In the genomic region with DNA sequence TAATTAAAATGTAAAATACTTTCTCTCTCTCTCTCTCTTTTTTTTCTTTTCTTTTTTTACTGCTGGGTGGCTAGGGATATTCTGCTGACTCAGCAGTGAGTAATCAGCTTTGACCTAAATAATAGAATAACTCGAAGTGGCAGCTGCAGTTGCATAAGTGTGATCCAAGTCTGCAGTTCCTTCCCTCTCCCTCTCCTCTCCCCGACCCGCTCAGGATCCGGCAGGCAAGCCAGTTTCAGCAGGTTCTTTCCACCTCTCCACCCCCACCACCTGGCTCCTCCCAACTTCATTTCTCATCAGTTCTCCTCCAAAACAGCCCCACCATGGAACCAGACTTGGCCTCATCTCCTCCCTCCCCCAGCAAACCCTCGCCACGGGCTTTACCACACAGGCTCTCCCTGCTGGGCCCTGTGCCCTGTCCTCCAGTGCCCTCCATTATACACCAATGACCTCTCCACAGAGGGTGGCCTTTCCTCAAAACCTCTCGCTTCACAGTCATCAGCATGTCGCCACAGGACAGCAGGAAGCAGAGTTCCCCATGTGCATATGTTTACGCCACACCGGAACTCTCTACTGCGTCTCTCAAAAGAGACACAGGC, we compare ENCODE assay signal across 9 cellular contexts. TPM values are rescaled to one million over a fixed set of nuclear protein-coding genes. Genes with fewer than 3 reads are reported as not detected.
DNase-seq lines count a peak whose midpoint lies in the region; ATAC-seq and TF ChIP-seq lines count a peak whose summit lies in the region.
"Had no signal": no experiment of that assay in that cellular context is flagged by ENCODE, and none has a peak within 500 bp of the region (broad histone marks: within the 10 kb centered on the region; RNA-seq: fewer than 3 reads in every experiment).

No MANE protein-coding gene starts in this region.

- POLR2A ChIA-PET in activated CD4-positive, alpha-beta T cell treated with anti-CD3 and anti-CD28 coated beads for 36 hours (lab: Charles Lee) = interaction anchor here (0.6 kb wide), 1 partner anchor 9 kb away, joined by 6 read pairs; no protein-coding TSS in a partner anchor

- no peaks in the 10 kb centered on the region for H3K36me3 Mint-ChIP-seq in activated CD4-positive, alpha-beta T cell treated with anti-CD3 and anti-CD28 coated beads for 36 hours (ENCODE audit: low read depth)

- DNase-seq in G401 (ENCODE audit: low spot score) = peak; percentile 75
- DNase-seq in SW480 (ENCODE audit: low spot score) = peak; percentile 36
- peak; percentile 80 for DNase-seq in fibroblast of villous mesenchyme (ENCODE audit: low read depth)
- peak; percentile 73 for DNase-seq in non-pigmented ciliary epithelial cell (ENCODE audit: low read depth)
- no peak for DNase-seq in NCI-H2107 (lab: John Stamatoyannopoulos, UW)
- DNase-seq in activated CD4-positive, alpha-beta T cell treated with anti-CD3 and anti-CD28 coated beads for 36 hours = no peak
- no peak for DNase-seq in activated CD4-positive, alpha-beta T cell treated with anti-CD3 and anti-CD28 coated beads for 48 hours

- CTCF ChIA-PET in activated CD4-positive, alpha-beta T cell treated with anti-CD3 and anti-CD28 coated beads for 36 hours (lab: Charles Lee) = interaction anchor here (1.0 kb wide), 1 partner anchor 18 kb away, joined by 3 read pairs; no protein-coding TSS in a partner anchor

- no peak overlapping the region for H3K27ac Mint-ChIP-seq in activated CD4-positive, alpha-beta T cell treated with anti-CD3 and anti-CD28 coated beads for 36 hours

- intact Hi-C loops in activated CD4-positive, alpha-beta T cell treated with anti-CD3 and anti-CD28 coated beads for 36 hours (cut with DNase I, micrococcal nuclease) = no loop called here

- no peak overlapping the region for H3K4me3 ChIP-seq in fibroblast of villous mesenchyme (ENCODE audit: low read depth, low read length)
- H3K4me3 ChIP-seq: HAP-1 had no signal

- no peaks in the 10 kb centered on the region for H3K9me3 Mint-ChIP-seq in activated CD4-positive, alpha-beta T cell treated with anti-CD3 and anti-CD28 coated beads for 36 hours (ENCODE audit: low read depth)

- no peak for ATAC-seq in activated CD4-positive, alpha-beta T cell treated with anti-CD3 and anti-CD28 coated beads for 36 hours
- no peak for ATAC-seq in HG03095 (IDR thresholded peaks at IDR 0.05; ENCODE audit: unreplicated experiment)

- no peaks in the 10 kb centered on the region for H3K27me3 Mint-ChIP-seq in activated CD4-positive, alpha-beta T cell treated with anti-CD3 and anti-CD28 coated beads for 36 hours

- H3K4me1 Mint-ChIP-seq in activated CD4-positive, alpha-beta T cell treated with anti-CD3 and anti-CD28 coated beads for 36 hours = peaks cover 7% of the 10 kb centered on the region

- H3K4me3 Mint-ChIP-seq in activated CD4-positive, alpha-beta T cell treated with anti-CD3 and anti-CD28 coated beads for 36 hours = no peak overlapping the region

- no peak for TF ChIP-seq CTCF in fibroblast of villous mesenchyme (IDR thresholded peaks at IDR 0.05; ENCODE audit: insufficient read depth, low read depth, low read length)

- in situ Hi-C loops in G401 (cut with HindIII; ENCODE audit: low sequenced_read_pairs) = no loop called here

RNA-seq across cellular contexts. Expression of a gene that starts 22.4 kb away (rescaled TPM):
- 14.5 and 15.9 TPM in 2 replicates for total RNA-seq in G401 (2014; rRNA removed; shearing (Covaris generic))
- total RNA-seq in fibroblast of villous mesenchyme = 0.86 and 0.97 TPM in 2 replicates
- total RNA-seq in activated CD4-positive, alpha-beta T cell treated with anti-CD3 and anti-CD28 coated beads for 36 hours = 1 to 10 TPM in 1 of 2 experiments, under 1 TPM in 1; 0.89 to 1.6 TPM

RNA-seq across cellular contexts. Expression of a gene that starts 42.0 kb away (rescaled TPM):
- not detected in 2 replicates for total RNA-seq in G401 (2014; rRNA removed; shearing (Covaris generic))
- total RNA-seq in fibroblast of villous mesenchyme = not detected in 2 replicates
- total RNA-seq in activated CD4-positive, alpha-beta T cell treated with anti-CD3 and anti-CD28 coated beads for 36 hours = under 1 TPM; 0.19 to 0.34 TPM

RNA-seq across cellular contexts. Expression of a gene that starts 56.2 kb away (rescaled TPM):
- total RNA-seq in G401 (2014; rRNA removed; shearing (Covaris generic)) = not detected in 2 replicates
- total RNA-seq in fibroblast of villous mesenchyme = not detected in 2 replicates
- not detected for total RNA-seq in activated CD4-positive, alpha-beta T cell treated with anti-CD3 and anti-CD28 coated beads for 36 hours

Comparison
In these comparisons a context has a peak if more than half of its experiments do, and no peak if none do; other contexts are left out.
1. DNase-seq: peak in G401 (single experiment), SW480 (single experiment), fibroblast of villous mesenchyme (single experiment) and non-pigmented ciliary epithelial cell (single experiment); none in NCI-H2107 (single experiment), activated CD4-positive, alpha-beta T cell treated with anti-CD3 and anti-CD28 coated beads for 36 hours (single experiment) and activated CD4-positive, alpha-beta T cell treated with anti-CD3 and anti-CD28 coated beads for 48 hours (single experiment).